Comparison of ENCODE assay signal across 1 cellular context in genomic region chr1:204529371-204529895, GRCh38.
TF ChIP-seq lines count a peak whose summit lies in the region.

No MANE protein-coding gene starts in this region.

TF ChIP-seq in SK-N-SH, 30 proteins besides CTCF, POLR2A, EP300 and RAD21 (continued from another document):
- TF ChIP-seq PBX3 (IDR thresholded peaks at IDR 0.05) (no peak), ELF1 (IDR thresholded peaks at IDR 0.05) (no peak), CHD2 (IDR thresholded peaks at IDR 0.05; ENCODE audit: low read length, partially characterized antibody) (no peak), NFIC (IDR thresholded peaks at IDR 0.05; ENCODE audit: borderline replicate concordance) (no peak), FOSL2 (IDR thresholded peaks at IDR 0.05; ENCODE audit: borderline replicate concordance, low read depth) (no peak), FOXM1 (IDR thresholded peaks at IDR 0.05; ENCODE audit: low read depth) (no peak), MXI1 (IDR thresholded peaks at IDR 0.05; ENCODE audit: low read depth, low read length) (no peak), MEF2A (IDR thresholded peaks at IDR 0.05; ENCODE audit: borderline replicate concordance, low read depth) (no peak)
